Comparison of ENCODE assay signal across 7 cellular contexts in the genomic region with DNA sequence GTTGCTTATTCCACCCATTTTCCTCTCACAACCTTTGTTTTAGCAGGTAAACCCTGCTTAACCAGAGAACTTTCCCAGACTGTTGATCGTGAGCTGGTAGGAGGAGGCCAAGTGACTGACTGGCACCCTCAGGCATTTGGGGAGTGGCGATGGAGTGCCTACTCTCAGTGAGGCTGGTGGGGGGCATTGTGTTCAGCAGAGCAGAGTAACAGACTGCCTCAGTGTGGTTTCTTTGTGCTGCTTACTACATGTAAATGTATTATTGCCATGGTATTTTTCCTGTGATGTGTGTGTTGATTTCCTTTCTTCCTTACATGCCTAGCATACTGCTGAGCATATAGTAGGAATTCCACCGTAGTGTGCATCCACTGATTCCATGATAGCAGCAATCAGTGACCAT. TPM values are rescaled to one million over a fixed set of nuclear protein-coding genes. Genes with fewer than 3 reads are reported as not detected.
DNase-seq lines count a peak whose midpoint lies in the region; ATAC-seq and TF ChIP-seq lines count a peak whose summit lies in the region.

No MANE protein-coding gene starts in this region.

- H3K4me3 ChIP-seq in GM23338 (peak overlapping the region; percentile 93), trophoblast cell (ENCODE audit: low read depth, low read length) (no peak overlapping the region)

- H3K27ac ChIP-seq in GM23338 (ENCODE audit: low read depth) (peak overlapping the region; percentile 80), RWPE1 (peak overlapping the region; percentile 43; the same call in 1 of the 2 replicates), epithelial cell of prostate (peak overlapping the region; percentile 80), trophoblast cell (ENCODE audit: low read depth, low read length) (peak overlapping the region; percentile 32)

- no peak overlapping the region for H3K18ac ChIP-seq in trophoblast cell (ENCODE audit: low read length)

- H3K4me3 Mint-ChIP-seq in GM23338: peak overlapping the region; percentile 92

- no peaks in the 10 kb centered on the region for H3K9me2 ChIP-seq in GM23338 (ENCODE audit: insufficient read depth)

- H2BK12ac ChIP-seq in trophoblast cell (ENCODE audit: low read length): no peak overlapping the region

- CTCF ChIA-PET in RWPE1 (lab: Yijun Ruan, JAX): interaction anchor here (0.6 kb wide), 1 partner anchor 206 kb away, joined by 3 read pairs; no protein-coding TSS in a partner anchor

- no CpG with 5 or more reads among the region's 3 CpGs for WGBS in trophoblast cell (ENCODE audit: extremely low coverage, insufficient coverage, insufficient read length)

- no peaks in the 10 kb centered on the region for H3K36me3 ChIP-seq in GM23338 (ENCODE audit: insufficient read depth)
- peaks cover 2% of the 10 kb centered on the region in 2 experiments for H3K36me3 ChIP-seq in trophoblast cell (ENCODE audit: control insufficient read depth in 1 of 2, insufficient read depth in 2 of 2, low read length in 2 of 2)

- H3K79me2 ChIP-seq in GM23338 (replicated peaks; ENCODE audit: insufficient read depth) (peaks cover 73% of the 10 kb centered on the region), trophoblast cell (ENCODE audit: control insufficient read depth, insufficient read depth, low read length, poor library complexity) (peaks cover 27% of the 10 kb centered on the region)

- H2AFZ ChIP-seq in GM23338 (no peak overlapping the region), trophoblast cell (ENCODE audit: insufficient read depth, low read length, poor library complexity) (no peak overlapping the region)

- no peak overlapping the region for H3K9ac ChIP-seq in trophoblast cell (ENCODE audit: low read length)

- peaks cover 16% of the 10 kb centered on the region for H3K79me1 ChIP-seq in trophoblast cell (ENCODE audit: low read length)

- no peak overlapping the region for H2BK120ac ChIP-seq in trophoblast cell (ENCODE audit: insufficient read depth, low read length, poor library complexity)

- no peak overlapping the region for H3K23ac ChIP-seq in trophoblast cell (ENCODE audit: low read length)

- no peaks in the 10 kb centered on the region for H3K9me3 ChIP-seq in trophoblast cell (ENCODE audit: insufficient read depth, low read depth, low read length)

- H4K91ac ChIP-seq in trophoblast cell (ENCODE audit: low read depth, low read length): no peak overlapping the region

- peaks cover 53% of the 10 kb centered on the region for H4K20me1 ChIP-seq in GM23338 (replicated peaks; ENCODE audit: insufficient read depth)

- peaks cover 13% of the 10 kb centered on the region; the same call in 2 of the 3 replicates for H3K36me3 Mint-ChIP-seq in GM23338 (ENCODE audit: low read depth)

- no peak overlapping the region for H3K14ac ChIP-seq in trophoblast cell (ENCODE audit: low read length)

- peak overlapping the region; percentile 33; the same call in 1 of the 2 replicates for H3K27ac Mint-ChIP-seq in GM23338

- TF ChIP-seq CTCF in GM23338 (conservative IDR thresholded peaks at IDR 0.05; ENCODE audit: low read depth in 2 of 2) (no peak), RWPE1 (conservative IDR thresholded peaks at IDR 0.05; ENCODE audit: low read depth) (no peak)

- no peak overlapping the region for H2AK5ac ChIP-seq in trophoblast cell (ENCODE audit: low read length)

- H3K27me3 ChIP-seq in GM23338 (ENCODE audit: insufficient read depth) (no peaks in the 10 kb centered on the region), trophoblast cell (ENCODE audit: insufficient read depth, low read length) (no peaks in the 10 kb centered on the region)

- H3K4me1 ChIP-seq in GM23338 (ENCODE audit: insufficient read depth): peaks cover 66% of the 10 kb centered on the region
- H3K4me1 ChIP-seq in trophoblast cell (ENCODE audit: control insufficient read depth in 1 of 2, insufficient read depth in 2 of 2, low read length in 2 of 2): peaks cover 21 to 33% of the 10 kb centered on the region in 2 experiments

- H3F3A ChIP-seq in GM23338 (replicated peaks; ENCODE audit: low read depth): peaks cover 9% of the 10 kb centered on the region

- no peak overlapping the region for H4K12ac ChIP-seq in trophoblast cell (ENCODE audit: low read depth, low read length)

- H3K4me2 ChIP-seq in GM23338: peak overlapping the region; percentile 97
- H3K4me2 ChIP-seq in trophoblast cell (ENCODE audit: low read length): peak overlapping the region; percentile 92

- H3K4ac ChIP-seq in trophoblast cell (ENCODE audit: low read depth, low read length): peak overlapping the region; percentile 72

- peak; percentile 28 for ATAC-seq in GM23338

- peaks cover 74% of the 10 kb centered on the region for H3K4me1 Mint-ChIP-seq in GM23338

- POLR2A ChIA-PET in RWPE1 (lab: Yijun Ruan, JAX; ENCODE audit: low non-redundant PET): no interaction called here

- peak; percentile 64 for DNase-seq in GM23338 (ENCODE audit: low spot score)
- peak; percentile 44 for DNase-seq in RWPE1 (ENCODE audit: low spot score)
- no peak for DNase-seq in epithelial cell of prostate (ENCODE audit: low read depth, low spot score)
- peak; percentile 66 to 88 for DNase-seq in trophoblast cell
- DNase-seq in SKM-1 (lab: John Stamatoyannopoulos, UW; ENCODE audit: unreplicated experiment): no peak
- no peak for DNase-seq in LoVo (ENCODE audit: low spot score)
- DNase-seq in hepatic stellate cell (ENCODE audit: low spot score): no peak

- no peak overlapping the region for H4K8ac ChIP-seq in trophoblast cell (ENCODE audit: low read depth, low read length)

- no peak overlapping the region for H2BK5ac ChIP-seq in trophoblast cell (ENCODE audit: low read depth, low read length, poor library complexity)

- H3K27me3 Mint-ChIP-seq in GM23338 (ENCODE audit: insufficient read depth, low read depth, poor library complexity): peaks cover 9% of the 10 kb centered on the region

- H3K9me3 Mint-ChIP-seq in GM23338: no peaks in the 10 kb centered on the region

TF ChIP-seq in GM23338, 12 proteins besides CTCF, POLR2A, EP300 and RAD21:
- no peak for TF ChIP-seq STAT1 (IDR thresholded peaks at IDR 0.05; ENCODE audit: unreplicated experiment)
- no peak for TF ChIP-seq JUNB (IDR thresholded peaks at IDR 0.05; ENCODE audit: unreplicated experiment)
- TF ChIP-seq, protein P1, sequence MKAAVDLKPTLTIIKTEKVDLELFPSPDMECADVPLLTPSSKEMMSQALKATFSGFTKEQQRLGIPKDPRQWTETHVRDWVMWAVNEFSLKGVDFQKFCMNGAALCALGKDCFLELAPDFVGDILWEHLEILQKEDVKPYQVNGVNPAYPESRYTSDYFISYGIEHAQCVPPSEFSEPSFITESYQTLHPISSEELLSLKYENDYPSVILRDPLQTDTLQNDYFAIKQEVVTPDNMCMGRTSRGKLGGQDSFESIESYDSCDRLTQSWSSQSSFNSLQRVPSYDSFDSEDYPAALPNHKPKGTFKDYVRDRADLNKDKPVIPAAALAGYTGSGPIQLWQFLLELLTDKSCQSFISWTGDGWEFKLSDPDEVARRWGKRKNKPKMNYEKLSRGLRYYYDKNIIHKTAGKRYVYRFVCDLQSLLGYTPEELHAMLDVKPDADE (IDR thresholded peaks at IDR 0.05): no peak
- no peak for TF ChIP-seq EZH2phosphoT487 (IDR thresholded peaks at IDR 0.05; ENCODE audit: unreplicated experiment)
- TF ChIP-seq, protein P2, sequence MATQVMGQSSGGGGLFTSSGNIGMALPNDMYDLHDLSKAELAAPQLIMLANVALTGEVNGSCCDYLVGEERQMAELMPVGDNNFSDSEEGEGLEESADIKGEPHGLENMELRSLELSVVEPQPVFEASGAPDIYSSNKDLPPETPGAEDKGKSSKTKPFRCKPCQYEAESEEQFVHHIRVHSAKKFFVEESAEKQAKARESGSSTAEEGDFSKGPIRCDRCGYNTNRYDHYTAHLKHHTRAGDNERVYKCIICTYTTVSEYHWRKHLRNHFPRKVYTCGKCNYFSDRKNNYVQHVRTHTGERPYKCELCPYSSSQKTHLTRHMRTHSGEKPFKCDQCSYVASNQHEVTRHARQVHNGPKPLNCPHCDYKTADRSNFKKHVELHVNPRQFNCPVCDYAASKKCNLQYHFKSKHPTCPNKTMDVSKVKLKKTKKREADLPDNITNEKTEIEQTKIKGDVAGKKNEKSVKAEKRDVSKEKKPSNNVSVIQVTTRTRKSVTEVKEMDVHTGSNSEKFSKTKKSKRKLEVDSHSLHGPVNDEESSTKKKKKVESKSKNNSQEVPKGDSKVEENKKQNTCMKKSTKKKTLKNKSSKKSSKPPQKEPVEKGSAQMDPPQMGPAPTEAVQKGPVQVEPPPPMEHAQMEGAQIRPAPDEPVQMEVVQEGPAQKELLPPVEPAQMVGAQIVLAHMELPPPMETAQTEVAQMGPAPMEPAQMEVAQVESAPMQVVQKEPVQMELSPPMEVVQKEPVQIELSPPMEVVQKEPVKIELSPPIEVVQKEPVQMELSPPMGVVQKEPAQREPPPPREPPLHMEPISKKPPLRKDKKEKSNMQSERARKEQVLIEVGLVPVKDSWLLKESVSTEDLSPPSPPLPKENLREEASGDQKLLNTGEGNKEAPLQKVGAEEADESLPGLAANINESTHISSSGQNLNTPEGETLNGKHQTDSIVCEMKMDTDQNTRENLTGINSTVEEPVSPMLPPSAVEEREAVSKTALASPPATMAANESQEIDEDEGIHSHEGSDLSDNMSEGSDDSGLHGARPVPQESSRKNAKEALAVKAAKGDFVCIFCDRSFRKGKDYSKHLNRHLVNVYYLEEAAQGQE (IDR thresholded peaks at IDR 0.05; ENCODE audit: unreplicated experiment): no peak
- TF ChIP-seq ZNF331 (CRISPR knock-in tag; IDR thresholded peaks at IDR 0.05; ENCODE audit: low read depth): no peak
- no peak for TF ChIP-seq CREB1 (CRISPR knock-in tag; IDR thresholded peaks at IDR 0.05; ENCODE audit: low read depth)
TF ChIP-seq in GM23338: peak in this region for 0.

RNA-seq across cellular contexts. Expression of a gene that starts 2.6 kb away (rescaled TPM):
- total RNA-seq in GM23338 (2014; rRNA removed; shearing (Covaris generic)): 42.6 and 45.9 TPM in 2 replicates
- 15.8 and 18.7 TPM in 2 replicates for polyA plus RNA-seq in GM23338 (2016; fragmentation: Nextera tagmentation; extraction: Ambion mirVana)
- polyA plus RNA-seq in trophoblast cell (2013): 67.3 and 70.2 TPM in 2 replicates

RNA-seq across cellular contexts. Expression of a gene that starts 28.3 kb away (rescaled TPM):
- 65.5 and 84.7 TPM in 2 replicates for total RNA-seq in GM23338 (2014; rRNA removed; shearing (Covaris generic))
- polyA plus RNA-seq in GM23338 (2016; fragmentation: Nextera tagmentation; extraction: Ambion mirVana): 9.4 and 12.9 TPM in 2 replicates
- polyA plus RNA-seq in trophoblast cell (2013): 47.1 and 48.8 TPM in 2 replicates

Comparison
In these comparisons a context has a peak if more than half of its experiments do, and no peak if none do; other contexts are left out.
1. DNase-seq: peak in GM23338 (single experiment), RWPE1 (single experiment) and trophoblast cell (2 of 2); none in epithelial cell of prostate (single experiment), SKM-1 (single experiment), LoVo (single experiment) and hepatic stellate cell (single experiment).
2. Peak in every context shown above with its lines, with median percentiles within 50 percentile points of each other: H3K27ac ChIP-seq.